ENCODE assay signal across 9 cellular contexts in the genomic region with DNA sequence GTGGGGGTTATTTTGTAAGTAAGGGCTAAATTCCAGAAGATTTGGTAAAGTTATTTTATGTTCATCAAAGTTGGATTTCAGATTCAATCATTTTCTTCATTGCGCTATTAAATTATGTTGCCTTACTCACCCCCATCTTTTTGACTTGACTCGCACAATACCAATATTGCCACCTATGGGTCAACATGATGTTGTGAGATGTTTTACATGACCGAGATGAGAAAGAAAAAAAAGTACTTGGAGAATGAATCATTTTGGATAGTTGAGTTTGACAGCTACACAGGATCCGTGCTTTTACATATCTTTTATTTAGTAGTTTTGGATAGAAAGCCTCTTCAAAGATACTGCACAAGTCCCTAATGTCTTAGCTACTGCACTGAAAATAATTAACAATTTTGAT.
A peak's percentile ranks its signal among the peaks of the same experiment; 100 is the strongest.
DNase-seq lines count a peak whose midpoint lies in the region; ATAC-seq, FAIRE-seq and TF ChIP-seq lines count a peak whose summit lies in the region.
"Had no signal": no experiment of that assay in that cellular context is flagged by ENCODE, and none has a peak within 500 bp of the region (broad histone marks: within the 10 kb centered on the region; RNA-seq: fewer than 3 reads in every experiment).

No MANE protein-coding gene starts in this region.

- no peak overlapping the region for H3K4me2 ChIP-seq in HepG2 (ENCODE audit: low read depth, low read length)

- H3K36me3 Mint-ChIP-seq in activated T-helper 17 cell treated with anti-CD3 and anti-CD28 coated beads, Interleukin-2, amount 50 U/mL, for 72 hours (ENCODE audit: low read depth), result no peaks in the 10 kb centered on the region

- POLR2A ChIA-PET in HEK293 (lab: Yijun Ruan, JAX), result no interaction called here
- POLR2A ChIA-PET in HepG2 (lab: Yijun Ruan, JAX), result no interaction called here

- no peaks in the 10 kb centered on the region for H3K4me1 Mint-ChIP-seq in activated T-helper 17 cell treated with anti-CD3 and anti-CD28 coated beads, Interleukin-2, amount 50 U/mL, for 72 hours

- no peak overlapping the region for H3K4me3 Mint-ChIP-seq in activated T-helper 17 cell treated with anti-CD3 and anti-CD28 coated beads, Interleukin-2, amount 50 U/mL, for 72 hours

- no peak for TF ChIP-seq RAD21 in HepG2 (CRISPR knock-in tag; IDR thresholded peaks at IDR 0.05)

- no peak overlapping the region for H3K9ac ChIP-seq in HepG2 (ENCODE audit: insufficient read depth, low read depth, low read length)

- H3K4me3 ChIP-seq in HEK293 (ENCODE audit: low read depth, low read length) (no peak overlapping the region), HepG2 (replicated peaks in 1 of 3; ENCODE audit: insufficient read depth in 1 of 3, low read depth in 2 of 3, low read length in 3 of 3) (no peak overlapping the region)

- ATAC-seq in activated T-helper 17 cell treated with anti-CD3 and anti-CD28 coated beads, Interleukin-2, amount 50 U/mL, for 72 hours (replicated peaks), result peak; percentile 47
- ATAC-seq in HepG2 (no peak), GM18858 (IDR thresholded peaks at IDR 0.05; ENCODE audit: unreplicated experiment) (no peak)

- H3K27me3 Mint-ChIP-seq in activated T-helper 17 cell treated with anti-CD3 and anti-CD28 coated beads, Interleukin-2, amount 50 U/mL, for 72 hours, result peaks cover 7% of the 10 kb centered on the region

- intact Hi-C loops in HepG2 (cut with micrococcal nuclease; ENCODE audit: unreplicated experiment), result no loop called here

- H3K27ac ChIP-seq in C4-2B, result no peak overlapping the region
- no peak overlapping the region for H3K27ac ChIP-seq in HEK293 (ENCODE audit: extremely low read depth, low read depth, low read length)
- no peak overlapping the region for H3K27ac ChIP-seq in HepG2 (ENCODE audit: extremely low read length, insufficient read depth, low read length)

- H3K36me3 ChIP-seq in HEK293 (ENCODE audit: control insufficient read depth in 2 of 2, insufficient read depth in 1 of 2, low read length in 2 of 2) (no peaks in the 10 kb centered on the region), HepG2 (replicated peaks in 1 of 2; ENCODE audit: control insufficient read depth in 1 of 2, insufficient read depth in 2 of 2, low read length in 2 of 2) (no peaks in the 10 kb centered on the region)

- CTCF ChIA-PET in HEK293 (lab: Yijun Ruan, JAX) (no interaction called here), HepG2 (lab: Yijun Ruan, JAX; ENCODE audit: low intra/inter-chr PET ratio, low total read pairs) (no interaction called here)

- H3K27me3 ChIP-seq in HepG2 (ENCODE audit: control insufficient read depth in 1 of 2, insufficient read depth in 2 of 2, low read length in 2 of 2), result no peaks in the 10 kb centered on the region

- H4K20me1 ChIP-seq in HepG2 (ENCODE audit: insufficient read depth, low read length), result no peaks in the 10 kb centered on the region

- no peak for TF ChIP-seq POLR2A in HepG2 (IDR thresholded peaks at IDR 0.05; ENCODE audit: insufficient read depth in 1 of 2, low read depth in 2 of 2, low read length in 2 of 2)

- TF ChIP-seq CTCF in C4-2B (conservative IDR thresholded peaks at IDR 0.05), result peak; percentile 41
- TF ChIP-seq CTCF in HEK293 (tag by site-specific recombination; IDR thresholded peaks at IDR 0.05), result no peak
- TF ChIP-seq CTCF in HepG2 (CRISPR knock-in tag; IDR thresholded peaks at IDR 0.05), result peak; percentile 6; the same call in 1 of the 2 replicates

- no peaks in the 10 kb centered on the region for H3K79me2 ChIP-seq in HepG2 (ENCODE audit: insufficient read depth, low read length)

- no TSS peak for BruUV-seq in HepG2 (replicated peaks; lab: Mats Ljungman, UMichigan)

- 19% methylated on average over 4 of the region's 4 CpGs for WGBS in HepG2 (ENCODE audit: low lambda C conversion rate)

- H3K9me3 ChIP-seq in HEK293 (ENCODE audit: control insufficient read depth, insufficient read depth, low read depth, low read length), result no peaks in the 10 kb centered on the region
- H3K9me3 ChIP-seq in HepG2 (ENCODE audit: low read length), result no peaks in the 10 kb centered on the region

- no peaks in the 10 kb centered on the region for H3K9me3 Mint-ChIP-seq in activated T-helper 17 cell treated with anti-CD3 and anti-CD28 coated beads, Interleukin-2, amount 50 U/mL, for 72 hours

- TF ChIP-seq EP300 in HepG2 (IDR thresholded peaks at IDR 0.05; ENCODE audit: low read depth in 2 of 2, low read length in 2 of 2), result no peak
- TF ChIP-seq EP300 in HepG2 (CRISPR knock-in tag; IDR thresholded peaks at IDR 0.05; ENCODE audit: borderline replicate concordance), result no peak

- H2AFZ ChIP-seq in HepG2 (ENCODE audit: low read length), result no peak overlapping the region

- FAIRE-seq in HepG2 (lab: Jason Lieb, UNC), result peak; percentile 51

- H3K4me1 ChIP-seq in HEK293 (ENCODE audit: control insufficient read depth, insufficient read depth, low read length), result no peaks in the 10 kb centered on the region
- H3K4me1 ChIP-seq in HepG2 (ENCODE audit: insufficient read depth, low read length), result no peaks in the 10 kb centered on the region

- DNase-seq in HepG2 (ENCODE audit: low spot score), result peak; percentile 4
- DNase-seq in activated T-cell treated with anti-CD3 and anti-CD28 coated beads, Interleukin-2, amount 50 U/mL, for 48 hours, result no peak
- no peak for DNase-seq in NCI-H510A treated with DMSO at 0.1 percent for 48 hours (lab: John Stamatoyannopoulos, UW)
- DNase-seq in GM19238 (ENCODE audit: insufficient read length, low spot score), result no peak
- DNase-seq: anterior cingulate cortex had no signal

- in situ Hi-C loops in HepG2 (cut with HindIII; ENCODE audit: extremely low pct_ligation_motif_present, low pct_unique_long_range_greater_than_20kb), result no loop called here

- no peak overlapping the region for H3K27ac Mint-ChIP-seq in activated T-helper 17 cell treated with anti-CD3 and anti-CD28 coated beads, Interleukin-2, amount 50 U/mL, for 72 hours

TF ChIP-seq in HepG2, 621 proteins besides CTCF, POLR2A, EP300 and RAD21:
- TF ChIP-seq PBX3 (CRISPR knock-in tag; IDR thresholded peaks at IDR 0.05; ENCODE audit: borderline replicate concordance) (no peak), HMG20B (CRISPR knock-in tag; conservative IDR thresholded peaks at IDR 0.05) (no peak), CBX2 (IDR thresholded peaks at IDR 0.05; ENCODE audit: low read depth, low read length) (no peak), CBX2 (CRISPR knock-in tag; IDR thresholded peaks at IDR 0.05; ENCODE audit: low read depth) (no peak), SP5 (CRISPR knock-in tag; IDR thresholded peaks at IDR 0.05; ENCODE audit: borderline replicate concordance, low read depth) (no peak), ZSCAN9 (CRISPR knock-in tag; IDR thresholded peaks at IDR 0.05; ENCODE audit: borderline replicate concordance) (no peak), ZNF644 (CRISPR knock-in tag; IDR thresholded peaks at IDR 0.05; ENCODE audit: low read depth) (no peak)
